In the genomic region with DNA sequence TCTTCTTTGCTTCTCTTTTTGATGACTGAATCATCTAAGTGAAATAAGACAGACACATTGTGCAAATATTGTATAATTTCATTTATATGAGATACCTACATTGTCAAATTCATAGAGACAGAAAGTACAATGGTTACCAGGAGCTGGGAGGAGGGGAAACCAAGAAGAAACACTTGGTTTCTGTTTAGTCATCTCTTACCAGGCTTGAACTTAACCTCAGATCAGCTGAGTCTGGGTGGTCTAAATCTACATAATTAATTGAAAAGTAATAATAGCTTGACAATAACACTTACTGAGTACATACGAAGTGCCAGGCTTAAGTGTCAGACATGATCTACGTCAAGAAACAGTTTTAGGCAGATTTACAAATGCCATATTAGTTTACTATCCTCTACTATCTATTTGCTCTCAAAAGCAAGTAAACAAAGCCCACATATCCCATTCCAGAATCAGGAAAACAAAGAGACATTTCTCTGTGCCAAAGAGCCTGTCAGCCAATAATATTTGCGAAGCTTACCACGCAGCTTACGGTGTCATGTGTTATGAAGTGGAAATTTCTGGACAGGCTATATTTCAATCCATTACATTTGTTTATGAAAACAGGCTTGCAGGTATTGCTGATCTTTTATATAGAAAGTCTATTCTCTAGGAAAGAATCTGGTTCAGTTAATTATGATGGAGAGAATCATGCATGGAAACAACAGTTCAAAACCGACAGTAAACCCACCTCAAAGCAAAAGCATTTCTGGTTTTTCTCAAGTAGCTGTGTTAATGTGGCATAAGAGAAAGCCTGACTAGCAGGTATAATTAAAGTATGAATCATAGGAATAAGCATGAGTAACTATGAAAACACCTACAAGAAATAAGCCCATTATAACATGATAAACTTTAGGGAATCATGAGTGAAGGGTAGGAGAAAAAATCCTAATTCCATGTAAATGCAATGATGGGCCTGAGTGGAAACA, we compare ENCODE assay signal across 1 cellular context.
TF ChIP-seq lines count a peak whose summit lies in the region.

No MANE protein-coding gene starts in this region.

TF ChIP-seq in GM12878, 131 proteins besides CTCF, POLR2A, EP300 and RAD21:
- peak; percentile 65; the same call in 1 of the 2 replicates for TF ChIP-seq BCL11A (IDR thresholded peaks at IDR 0.05; ENCODE audit: low read depth, low read length)
- TF ChIP-seq STAT1 (conservative IDR thresholded peaks at IDR 0.05), result no peak
- peak; percentile 35; the same call in 1 of the 2 replicates for TF ChIP-seq ATF7 (IDR thresholded peaks at IDR 0.05; ENCODE audit: low read depth)
- no peak for TF ChIP-seq EZH2 (IDR thresholded peaks at IDR 0.05; ENCODE audit: borderline replicate concordance, control insufficient read depth, low read depth, low read length)
- TF ChIP-seq HDGF (IDR thresholded peaks at IDR 0.05), result no peak
- TF ChIP-seq DPF2 (IDR thresholded peaks at IDR 0.05), result peak; percentile 52; the same call in 1 of the 2 replicates
- TF ChIP-seq FOXK2 (IDR thresholded peaks at IDR 0.05), result no peak
- TF ChIP-seq MEF2A (IDR thresholded peaks at IDR 0.05; ENCODE audit: insufficient read depth, low read depth, low read length), result peak; percentile 43; the same call in 1 of the 2 replicates
- TF ChIP-seq BHLHE40 (IDR thresholded peaks at IDR 0.05; ENCODE audit: borderline replicate concordance in 1 of 2, low read depth in 2 of 2, low read length in 1 of 2), result peak; percentile 63 to 64; a peak in 2 of 4 replicates
- peak; percentile 68 for TF ChIP-seq JUNB (IDR thresholded peaks at IDR 0.05)
- TF ChIP-seq, protein P1, sequence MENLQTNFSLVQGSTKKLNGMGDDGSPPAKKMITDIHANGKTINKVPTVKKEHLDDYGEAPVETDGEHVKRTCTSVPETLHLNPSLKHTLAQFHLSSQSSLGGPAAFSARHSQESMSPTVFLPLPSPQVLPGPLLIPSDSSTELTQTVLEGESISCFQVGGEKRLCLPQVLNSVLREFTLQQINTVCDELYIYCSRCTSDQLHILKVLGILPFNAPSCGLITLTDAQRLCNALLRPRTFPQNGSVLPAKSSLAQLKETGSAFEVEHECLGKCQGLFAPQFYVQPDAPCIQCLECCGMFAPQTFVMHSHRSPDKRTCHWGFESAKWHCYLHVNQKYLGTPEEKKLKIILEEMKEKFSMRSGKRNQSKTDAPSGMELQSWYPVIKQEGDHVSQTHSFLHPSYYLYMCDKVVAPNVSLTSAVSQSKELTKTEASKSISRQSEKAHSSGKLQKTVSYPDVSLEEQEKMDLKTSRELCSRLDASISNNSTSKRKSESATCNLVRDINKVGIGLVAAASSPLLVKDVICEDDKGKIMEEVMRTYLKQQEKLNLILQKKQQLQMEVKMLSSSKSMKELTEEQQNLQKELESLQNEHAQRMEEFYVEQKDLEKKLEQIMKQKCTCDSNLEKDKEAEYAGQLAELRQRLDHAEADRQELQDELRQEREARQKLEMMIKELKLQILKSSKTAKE (IDR thresholded peaks at IDR 0.05; ENCODE audit: low read depth, poor library complexity, severe bottlenecking), result peak; percentile 56
- no peak for TF ChIP-seq SMC3 (IDR thresholded peaks at IDR 0.05; ENCODE audit: borderline replicate concordance, low read length)
- peak; percentile 59; the same call in 1 of the 2 replicates for TF ChIP-seq NR2F1 (conservative IDR thresholded peaks at IDR 0.05)
- peak; percentile 40; the same call in 1 of the 2 replicates for TF ChIP-seq RAD51 (IDR thresholded peaks at IDR 0.05)
- TF ChIP-seq, protein P2, sequence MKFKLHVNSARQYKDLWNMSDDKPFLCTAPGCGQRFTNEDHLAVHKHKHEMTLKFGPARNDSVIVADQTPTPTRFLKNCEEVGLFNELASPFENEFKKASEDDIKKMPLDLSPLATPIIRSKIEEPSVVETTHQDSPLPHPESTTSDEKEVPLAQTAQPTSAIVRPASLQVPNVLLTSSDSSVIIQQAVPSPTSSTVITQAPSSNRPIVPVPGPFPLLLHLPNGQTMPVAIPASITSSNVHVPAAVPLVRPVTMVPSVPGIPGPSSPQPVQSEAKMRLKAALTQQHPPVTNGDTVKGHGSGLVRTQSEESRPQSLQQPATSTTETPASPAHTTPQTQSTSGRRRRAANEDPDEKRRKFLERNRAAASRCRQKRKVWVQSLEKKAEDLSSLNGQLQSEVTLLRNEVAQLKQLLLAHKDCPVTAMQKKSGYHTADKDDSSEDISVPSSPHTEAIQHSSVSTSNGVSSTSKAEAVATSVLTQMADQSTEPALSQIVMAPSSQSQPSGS (IDR thresholded peaks at IDR 0.05; ENCODE audit: low read length), result peak; percentile 45; the same call in 1 of the 2 replicates
- TF ChIP-seq, protein P3, sequence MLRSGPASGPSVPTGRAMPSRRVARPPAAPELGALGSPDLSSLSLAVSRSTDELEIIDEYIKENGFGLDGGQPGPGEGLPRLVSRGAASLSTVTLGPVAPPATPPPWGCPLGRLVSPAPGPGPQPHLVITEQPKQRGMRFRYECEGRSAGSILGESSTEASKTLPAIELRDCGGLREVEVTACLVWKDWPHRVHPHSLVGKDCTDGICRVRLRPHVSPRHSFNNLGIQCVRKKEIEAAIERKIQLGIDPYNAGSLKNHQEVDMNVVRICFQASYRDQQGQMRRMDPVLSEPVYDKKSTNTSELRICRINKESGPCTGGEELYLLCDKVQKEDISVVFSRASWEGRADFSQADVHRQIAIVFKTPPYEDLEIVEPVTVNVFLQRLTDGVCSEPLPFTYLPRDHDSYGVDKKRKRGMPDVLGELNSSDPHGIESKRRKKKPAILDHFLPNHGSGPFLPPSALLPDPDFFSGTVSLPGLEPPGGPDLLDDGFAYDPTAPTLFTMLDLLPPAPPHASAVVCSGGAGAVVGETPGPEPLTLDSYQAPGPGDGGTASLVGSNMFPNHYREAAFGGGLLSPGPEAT (IDR thresholded peaks at IDR 0.05; ENCODE audit: low read depth), result 0 out of 2 replicates have a peak, but pooled peaks have one; percentile 22
- TF ChIP-seq, protein P4, sequence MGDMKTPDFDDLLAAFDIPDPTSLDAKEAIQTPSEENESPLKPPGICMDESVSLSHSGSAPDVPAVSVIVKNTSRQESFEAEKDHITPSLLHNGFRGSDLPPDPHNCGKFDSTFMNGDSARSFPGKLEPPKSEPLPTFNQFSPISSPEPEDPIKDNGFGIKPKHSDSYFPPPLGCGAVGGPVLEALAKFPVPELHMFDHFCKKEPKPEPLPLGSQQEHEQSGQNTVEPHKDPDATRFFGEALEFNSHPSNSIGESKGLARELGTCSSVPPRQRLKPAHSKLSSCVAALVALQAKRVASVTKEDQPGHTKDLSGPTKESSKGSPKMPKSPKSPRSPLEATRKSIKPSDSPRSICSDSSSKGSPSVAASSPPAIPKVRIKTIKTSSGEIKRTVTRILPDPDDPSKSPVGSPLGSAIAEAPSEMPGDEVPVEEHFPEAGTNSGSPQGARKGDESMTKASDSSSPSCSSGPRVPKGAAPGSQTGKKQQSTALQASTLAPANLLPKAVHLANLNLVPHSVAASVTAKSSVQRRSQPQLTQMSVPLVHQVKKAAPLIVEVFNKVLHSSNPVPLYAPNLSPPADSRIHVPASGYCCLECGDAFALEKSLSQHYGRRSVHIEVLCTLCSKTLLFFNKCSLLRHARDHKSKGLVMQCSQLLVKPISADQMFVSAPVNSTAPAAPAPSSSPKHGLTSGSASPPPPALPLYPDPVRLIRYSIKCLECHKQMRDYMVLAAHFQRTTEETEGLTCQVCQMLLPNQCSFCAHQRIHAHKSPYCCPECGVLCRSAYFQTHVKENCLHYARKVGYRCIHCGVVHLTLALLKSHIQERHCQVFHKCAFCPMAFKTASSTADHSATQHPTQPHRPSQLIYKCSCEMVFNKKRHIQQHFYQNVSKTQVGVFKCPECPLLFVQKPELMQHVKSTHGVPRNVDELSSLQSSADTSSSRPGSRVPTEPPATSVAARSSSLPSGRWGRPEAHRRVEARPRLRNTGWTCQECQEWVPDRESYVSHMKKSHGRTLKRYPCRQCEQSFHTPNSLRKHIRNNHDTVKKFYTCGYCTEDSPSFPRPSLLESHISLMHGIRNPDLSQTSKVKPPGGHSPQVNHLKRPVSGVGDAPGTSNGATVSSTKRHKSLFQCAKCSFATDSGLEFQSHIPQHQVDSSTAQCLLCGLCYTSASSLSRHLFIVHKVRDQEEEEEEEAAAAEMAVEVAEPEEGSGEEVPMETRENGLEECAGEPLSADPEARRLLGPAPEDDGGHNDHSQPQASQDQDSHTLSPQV (IDR thresholded peaks at IDR 0.05), result peak; percentile 28; the same call in 1 of the 2 replicates
- TF ChIP-seq CREM (IDR thresholded peaks at IDR 0.05; ENCODE audit: low read depth), result 0 out of 2 replicates have a peak, but pooled peaks have one; percentile 31
- peak; percentile 16; the same call in 1 of the 2 replicates for TF ChIP-seq CREB1 (IDR thresholded peaks at IDR 0.05; ENCODE audit: low read depth)
- TF ChIP-seq, protein P5, sequence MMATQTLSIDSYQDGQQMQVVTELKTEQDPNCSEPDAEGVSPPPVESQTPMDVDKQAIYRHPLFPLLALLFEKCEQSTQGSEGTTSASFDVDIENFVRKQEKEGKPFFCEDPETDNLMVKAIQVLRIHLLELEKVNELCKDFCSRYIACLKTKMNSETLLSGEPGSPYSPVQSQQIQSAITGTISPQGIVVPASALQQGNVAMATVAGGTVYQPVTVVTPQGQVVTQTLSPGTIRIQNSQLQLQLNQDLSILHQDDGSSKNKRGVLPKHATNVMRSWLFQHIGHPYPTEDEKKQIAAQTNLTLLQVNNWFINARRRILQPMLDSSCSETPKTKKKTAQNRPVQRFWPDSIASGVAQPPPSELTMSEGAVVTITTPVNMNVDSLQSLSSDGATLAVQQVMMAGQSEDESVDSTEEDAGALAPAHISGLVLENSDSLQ (IDR thresholded peaks at IDR 0.05), result 0 out of 2 replicates have a peak, but pooled peaks have one; percentile 10
- TF ChIP-seq, protein P6, sequence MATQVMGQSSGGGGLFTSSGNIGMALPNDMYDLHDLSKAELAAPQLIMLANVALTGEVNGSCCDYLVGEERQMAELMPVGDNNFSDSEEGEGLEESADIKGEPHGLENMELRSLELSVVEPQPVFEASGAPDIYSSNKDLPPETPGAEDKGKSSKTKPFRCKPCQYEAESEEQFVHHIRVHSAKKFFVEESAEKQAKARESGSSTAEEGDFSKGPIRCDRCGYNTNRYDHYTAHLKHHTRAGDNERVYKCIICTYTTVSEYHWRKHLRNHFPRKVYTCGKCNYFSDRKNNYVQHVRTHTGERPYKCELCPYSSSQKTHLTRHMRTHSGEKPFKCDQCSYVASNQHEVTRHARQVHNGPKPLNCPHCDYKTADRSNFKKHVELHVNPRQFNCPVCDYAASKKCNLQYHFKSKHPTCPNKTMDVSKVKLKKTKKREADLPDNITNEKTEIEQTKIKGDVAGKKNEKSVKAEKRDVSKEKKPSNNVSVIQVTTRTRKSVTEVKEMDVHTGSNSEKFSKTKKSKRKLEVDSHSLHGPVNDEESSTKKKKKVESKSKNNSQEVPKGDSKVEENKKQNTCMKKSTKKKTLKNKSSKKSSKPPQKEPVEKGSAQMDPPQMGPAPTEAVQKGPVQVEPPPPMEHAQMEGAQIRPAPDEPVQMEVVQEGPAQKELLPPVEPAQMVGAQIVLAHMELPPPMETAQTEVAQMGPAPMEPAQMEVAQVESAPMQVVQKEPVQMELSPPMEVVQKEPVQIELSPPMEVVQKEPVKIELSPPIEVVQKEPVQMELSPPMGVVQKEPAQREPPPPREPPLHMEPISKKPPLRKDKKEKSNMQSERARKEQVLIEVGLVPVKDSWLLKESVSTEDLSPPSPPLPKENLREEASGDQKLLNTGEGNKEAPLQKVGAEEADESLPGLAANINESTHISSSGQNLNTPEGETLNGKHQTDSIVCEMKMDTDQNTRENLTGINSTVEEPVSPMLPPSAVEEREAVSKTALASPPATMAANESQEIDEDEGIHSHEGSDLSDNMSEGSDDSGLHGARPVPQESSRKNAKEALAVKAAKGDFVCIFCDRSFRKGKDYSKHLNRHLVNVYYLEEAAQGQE (IDR thresholded peaks at IDR 0.05; ENCODE audit: low read depth, low read length), result no peak
- TF ChIP-seq IKZF1 (conservative IDR thresholded peaks at IDR 0.05), result peak; percentile 33; the same call in 1 of the 2 replicates
- TF ChIP-seq GABPA (IDR thresholded peaks at IDR 0.05; ENCODE audit: low read depth), result no peak
- peak; percentile 68 for TF ChIP-seq MTA2 (IDR thresholded peaks at IDR 0.05; ENCODE audit: low read depth)
- peak; percentile 39; the same call in 1 of the 2 replicates for TF ChIP-seq TBL1XR1 (IDR thresholded peaks at IDR 0.05; ENCODE audit: low read depth, low read length)
- peak; percentile 46 for TF ChIP-seq MEF2B (IDR thresholded peaks at IDR 0.05; ENCODE audit: partially characterized antibody, poor library complexity, severe bottlenecking)
- peak; percentile 24 to 49; a peak in 1 of 4 replicates for TF ChIP-seq IKZF2 (IDR thresholded peaks at IDR 0.05)
- TF ChIP-seq ZBED1 (IDR thresholded peaks at IDR 0.05; ENCODE audit: borderline replicate concordance), result 0 out of 2 replicates have a peak, but pooled peaks have one; percentile 20
- TF ChIP-seq CHD2 (IDR thresholded peaks at IDR 0.05; ENCODE audit: borderline replicate concordance, low read depth, low read length), result no peak
- TF ChIP-seq RUNX3 (IDR thresholded peaks at IDR 0.05; ENCODE audit: low read length), result peak; percentile 87
- TF ChIP-seq EGR1 (IDR thresholded peaks at IDR 0.05; ENCODE audit: borderline replicate concordance in 1 of 2, low read depth in 2 of 2, low read length in 2 of 2), result no peak
- TF ChIP-seq CEBPB (IDR thresholded peaks at IDR 0.05; ENCODE audit: borderline replicate concordance in 1 of 2, low read depth in 2 of 2, low read length in 2 of 2), result no peak
- 0 out of 2 replicates have a peak, but pooled peaks have one; percentile 19 for TF ChIP-seq TCF12 (IDR thresholded peaks at IDR 0.05; ENCODE audit: low read depth, low read length)
- 0 out of 2 replicates have a peak, but pooled peaks have one; percentile 24 for TF ChIP-seq CBFB (IDR thresholded peaks at IDR 0.05; ENCODE audit: low read depth)
- no peak for TF ChIP-seq TARDBP (IDR thresholded peaks at IDR 0.05; ENCODE audit: borderline replicate concordance)
- TF ChIP-seq NFIC (IDR thresholded peaks at IDR 0.05; ENCODE audit: low read depth, low read length), result peak; percentile 59
- 0 out of 2 replicates have a peak, but pooled peaks have one; percentile 47 for TF ChIP-seq IRF4 (IDR thresholded peaks at IDR 0.05; ENCODE audit: low read depth, low read length)
